In the genomic region with DNA sequence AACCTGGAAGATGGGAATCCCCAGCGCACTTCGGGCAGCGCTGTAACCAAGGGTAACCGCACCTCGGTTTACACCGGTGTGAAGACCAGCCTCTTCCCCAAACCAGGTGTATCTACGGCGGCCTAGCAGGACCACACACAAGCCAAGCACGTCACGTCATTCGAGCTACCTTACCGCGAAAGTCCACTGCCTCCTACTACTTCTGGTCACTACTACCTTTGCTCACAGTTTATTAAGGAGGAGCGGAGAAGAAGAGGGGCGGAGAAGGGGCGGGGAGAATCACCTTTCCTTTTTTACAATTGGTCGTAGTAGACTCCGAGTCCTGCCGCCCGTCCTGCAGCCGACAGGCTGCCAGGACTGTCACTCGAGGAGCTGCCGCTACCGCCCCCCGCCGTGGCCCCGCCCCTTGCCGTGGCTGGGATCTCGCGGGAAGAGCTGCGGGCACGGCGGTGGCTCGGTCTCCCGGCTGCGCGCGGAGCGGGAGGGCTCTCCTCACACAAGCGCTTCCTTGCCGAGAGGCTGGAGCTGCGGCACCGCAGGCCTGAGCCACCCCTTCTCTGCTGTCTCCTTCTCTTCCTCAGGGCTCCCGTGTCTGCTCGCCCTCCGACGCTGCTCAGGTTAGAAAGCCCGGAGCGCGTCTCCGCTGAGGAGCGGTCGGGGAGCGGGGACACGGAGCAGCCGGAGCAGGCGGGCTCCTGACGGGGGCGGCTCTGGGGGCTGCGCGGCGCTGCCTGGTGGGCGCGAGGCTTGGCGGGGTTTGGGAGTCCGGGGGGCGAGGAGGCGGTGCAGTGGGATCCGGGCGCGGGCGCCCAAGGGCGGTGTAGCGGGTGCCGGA, we compare ENCODE assay signal across 8 cellular contexts. TPM values are rescaled to one million over a fixed set of nuclear protein-coding genes. Genes with fewer than 3 reads are reported as not detected.
DNase-seq lines count a peak whose midpoint lies in the region; ATAC-seq and TF ChIP-seq lines count a peak whose summit lies in the region.

GLCE (plus strand) TSS at position 495 of the 835 bp plus-strand sequence. CDS start 95,172 bp downstream, outside the sequence.

- intact Hi-C loops in Caco-2 (cut with micrococcal nuclease; ENCODE audit: unreplicated experiment) = loop anchor here (1.0 to 5.0 kb wide), 3 partner anchors 64 to 101 kb away; no protein-coding TSS in a partner anchor

- peak within 1 kb of the TSS; percentile 82 for H3K4me3 Mint-ChIP-seq in Caco-2 (ENCODE audit: unreplicated experiment)

- no peak within 1 kb of the TSS for H4K8ac ChIP-seq in mesendoderm (ENCODE audit: low read depth, low read length)

- ATAC-seq in GM21390 (IDR thresholded peaks at IDR 0.05; ENCODE audit: unreplicated experiment) = peak; percentile 99

- H3K9me3 ChIP-seq in Caco-2 = no peaks in the 10 kb centered on the region
- no peaks in the 10 kb centered on the region for H3K9me3 ChIP-seq in HUES48 (ENCODE audit: control insufficient read depth, insufficient read depth, low read length)
- H3K9me3 ChIP-seq in NT2/D1 (ENCODE audit: insufficient read depth, low read length) = no peaks in the 10 kb centered on the region

- POLR2A ChIA-PET in Caco-2 (lab: Charles Lee) = interaction anchor here (0.5 to 1.4 kb wide), 6 partner anchors 13 to 303 kb away, joined by 3 to 5 read pairs (median 4); partner anchors contain the start of genes KIF23 and RPLP1

- H3K23ac ChIP-seq in mesendoderm (ENCODE audit: low read length) = peak within 1 kb of the TSS; percentile 52

- no peaks in the 10 kb centered on the region for H3K79me2 ChIP-seq in mesendoderm (ENCODE audit: control insufficient read depth, insufficient read depth, low read length)

- H2BK5ac ChIP-seq in mesendoderm (ENCODE audit: low read length) = no peak within 1 kb of the TSS

- no peaks in the 10 kb centered on the region for H3K27me3 Mint-ChIP-seq in Caco-2 (ENCODE audit: insufficient read depth, unreplicated experiment)

- H3K4ac ChIP-seq in mesendoderm (ENCODE audit: low read depth, low read length) = no peak within 1 kb of the TSS

- no peak within 1 kb of the TSS for H2BK15ac ChIP-seq in mesendoderm (replicated peaks; ENCODE audit: low read depth)

- peak within 1 kb of the TSS; percentile 96 for H3K56ac ChIP-seq in mesendoderm (ENCODE audit: low read length)

- no peaks in the 10 kb centered on the region for H3K79me1 ChIP-seq in mesendoderm (ENCODE audit: low read length)

- H3K27me3 ChIP-seq in Caco-2 (replicated peaks; ENCODE audit: control insufficient read depth, insufficient read depth, low read length) = no peaks in the 10 kb centered on the region
- peaks cover 17% of the 10 kb centered on the region for H3K27me3 ChIP-seq in HUES48 (ENCODE audit: control insufficient read depth, insufficient read depth, low read length)
- peaks cover 26% of the 10 kb centered on the region for H3K27me3 ChIP-seq in NT2/D1 (ENCODE audit: insufficient read depth, insufficient read length)
- H3K27me3 ChIP-seq in mesendoderm (ENCODE audit: insufficient read depth, low read length, poor library complexity) = no peaks in the 10 kb centered on the region

- H3K9ac ChIP-seq in HUES48 (ENCODE audit: low read depth, low read length) = peak within 1 kb of the TSS; percentile 50
- peak within 1 kb of the TSS; percentile 84 for H3K9ac ChIP-seq in NT2/D1 (ENCODE audit: insufficient read length, low read depth)
- H3K9ac ChIP-seq in mesendoderm (ENCODE audit: low read length) = peak within 1 kb of the TSS; percentile 96

- no peaks in the 10 kb centered on the region for H3K36me3 ChIP-seq in Caco-2 (ENCODE audit: control insufficient read depth, insufficient read depth, low read length)
- H3K36me3 ChIP-seq in HUES48 (ENCODE audit: control insufficient read depth, insufficient read depth, low read length) = no peaks in the 10 kb centered on the region
- H3K36me3 ChIP-seq in NT2/D1 (ENCODE audit: insufficient read depth, insufficient read length, low read length) = no peaks in the 10 kb centered on the region
- H3K36me3 ChIP-seq in mesendoderm (ENCODE audit: control insufficient read depth, insufficient read depth, low read length) = no peaks in the 10 kb centered on the region

- H3K4me3 ChIP-seq in Caco-2 (ENCODE audit: low read depth, low read length) (peak within 1 kb of the TSS; percentile 98), HUES48 (ENCODE audit: low read depth, low read length) (peak within 1 kb of the TSS; percentile 86), NT2/D1 (ENCODE audit: insufficient read length, low read depth) (peak within 1 kb of the TSS; percentile 73), mesendoderm (ENCODE audit: low read length) (peak within 1 kb of the TSS; percentile 94)

- peaks cover 7% of the 10 kb centered on the region for H3K36me3 Mint-ChIP-seq in Caco-2 (ENCODE audit: insufficient read depth, unreplicated experiment)

- H3K27ac Mint-ChIP-seq in Caco-2 (ENCODE audit: unreplicated experiment) = peak within 1 kb of the TSS; percentile 77

- CTCF ChIA-PET in Caco-2 (lab: Charles Lee) = interaction anchor here (0.6 to 1.8 kb wide), 6 partner anchors 64 to 252 kb away, joined by 3 to 9 read pairs (median 5); no protein-coding TSS in a partner anchor

- no peaks in the 10 kb centered on the region for H3K9me3 Mint-ChIP-seq in Caco-2 (ENCODE audit: unreplicated experiment)

- H3K4me2 ChIP-seq in mesendoderm (ENCODE audit: low read length) = peak within 1 kb of the TSS; percentile 84

- H3K18ac ChIP-seq in mesendoderm (ENCODE audit: low read length) = peak within 1 kb of the TSS; percentile 65

- DNase-seq in Caco-2 = peak; percentile 95 to 98
- DNase-seq in NT2/D1 (ENCODE audit: low read depth, low spot score) = peak; percentile 94
- peak; percentile 73 for DNase-seq in activated CD8-positive, alpha-beta memory T cell treated with anti-CD3 and anti-CD28 coated beads, Interleukin-2, amount 50 U/mL, for 24 hours (ENCODE audit: extremely low read depth)
- DNase-seq in mesendoderm = peak; percentile 99
- DNase-seq in stimulated activated CD8-positive, alpha-beta memory T cell treated with anti-CD3 and anti-CD28 coated beads, Interleukin-12 subunit alpha, Interleukin-12 subunit beta, amount 100 ng/mL, for 4 hours (ENCODE audit: low read depth) = peak; percentile 88

- no CpG with 5 or more reads among the region's 75 CpGs for WGBS in mesendoderm (ENCODE audit: extremely low coverage, insufficient coverage, low lambda C conversion rate)

- TF ChIP-seq CTCF in Caco-2 (IDR thresholded peaks at IDR 0.05; ENCODE audit: insufficient read depth in 1 of 2, low read depth in 1 of 2, low read length in 1 of 2, severe bottlenecking in 1 of 2, unreplicated experiment in 1 of 2) = no peak

- no TSS peak for BruUV-seq in Caco-2 (replicated peaks; lab: Mats Ljungman, UMichigan)

- H3K4me1 ChIP-seq in Caco-2 = no peaks in the 10 kb centered on the region
- H3K4me1 ChIP-seq in HUES48 (ENCODE audit: control insufficient read depth, insufficient read depth, low read length) = peaks cover 16% of the 10 kb centered on the region
- no peaks in the 10 kb centered on the region for H3K4me1 ChIP-seq in NT2/D1 (ENCODE audit: insufficient read depth, insufficient read length)
- H3K4me1 ChIP-seq in mesendoderm (ENCODE audit: control insufficient read depth, low read depth, low read length) = no peaks in the 10 kb centered on the region

- in situ Hi-C loops in endometrial microvascular endothelial cells (cut with HindIII; ENCODE audit: inconsistent ontology term, low pct_unique_long_range_greater_than_20kb, low sequenced_read_pairs) = no loop called here

- H2BK120ac ChIP-seq in mesendoderm (ENCODE audit: low read depth, low read length) = no peak within 1 kb of the TSS

- H3K4me1 Mint-ChIP-seq in Caco-2 (ENCODE audit: low read depth, unreplicated experiment) = peaks cover 18% of the 10 kb centered on the region

- no peak within 1 kb of the TSS for H2AK5ac ChIP-seq in mesendoderm (ENCODE audit: low read length)

- H3K27ac ChIP-seq in HUES48 (ENCODE audit: low read depth, low read length) (peak within 1 kb of the TSS; percentile 69), mesendoderm (ENCODE audit: low read depth, low read length) (peak within 1 kb of the TSS; percentile 42)

- no peak within 1 kb of the TSS for H4K5ac ChIP-seq in mesendoderm (ENCODE audit: low read length)

RNA-seq across cellular contexts. Expression of gene GLCE, which starts in this region (rescaled TPM):
- 9.1 and 10.2 TPM in 2 replicates for total RNA-seq in Caco-2 (2022)
- 103 TPM for total RNA-seq in endometrial microvascular endothelial cells (ENCODE audit: inconsistent ontology term)
- polyA plus RNA-seq in mesendoderm (2013, experiment 1 of 2) = 7.9 TPM
- polyA plus RNA-seq in mesendoderm (2013, experiment 2 of 2) = 7.9 TPM

Comparison
In these comparisons a context has a peak if more than half of its experiments do, and no peak if none do; other contexts are left out.
1. Peak in every context shown above with its lines: DNase-seq, ATAC-seq, H3K4me3 ChIP-seq and H3K27ac ChIP-seq.